10 cellular contexts compared by ENCODE assay signal in genomic region chr1:182629674-182630073, GRCh38. TPM values are rescaled to one million over a fixed set of nuclear protein-coding genes. Genes with fewer than 3 reads are reported as not detected.
DNase-seq lines count a peak whose midpoint lies in the region; ATAC-seq and TF ChIP-seq lines count a peak whose summit lies in the region.
"Had no signal": no experiment of that assay in that cellular context is flagged by ENCODE, and none has a peak within 500 bp of the region (broad histone marks: within the 10 kb centered on the region; RNA-seq: fewer than 3 reads in every experiment).

No MANE protein-coding gene starts in this region.

- no peak for TF ChIP-seq CTCF in lower lobe of right lung (IDR thresholded peaks at IDR 0.05)

- H3K27ac ChIP-seq in lower lobe of right lung: no peak overlapping the region
- H3K27ac ChIP-seq: 22Rv1 had no signal

- intact Hi-C loops in lower lobe of right lung (cut with DNase I): no loop called here

- H3K27ac Mint-ChIP-seq in T-helper 17 cell: peak overlapping the region; percentile 84
- H3K27ac Mint-ChIP-seq in activated naive CD8-positive, alpha-beta T cell treated with anti-CD3 and anti-CD28 coated beads, Interleukin-2, amount 10 ng/mL, durations not matched to agents 7 days and 5 days: no peak overlapping the region
- H3K27ac Mint-ChIP-seq in stimulated activated memory B cell treated with anti-CD40 and anti-IgM and Interleukin-4, amounts not matched to agents 10 μg/mL and 1 μg/mL and 100 μg/mL, for 72 hours: peak overlapping the region; percentile 52

- DNase-seq in NK-92 treated with Interleukin-12 subunit alpha and Interleukin-12 subunit beta, amount 100 ng/mL, for 24 hours (lab: John Stamatoyannopoulos, UW): peak; percentile 84
- DNase-seq in NK-92 (lab: John Stamatoyannopoulos, UW; ENCODE audit: unreplicated experiment): no peak
- peak in 2 of 3 donors; percentile 19 to 48 for DNase-seq in T-helper 17 cell
- DNase-seq in activated naive CD8-positive, alpha-beta T cell treated with anti-CD3 and anti-CD28 coated beads, Interleukin-2, amount 10 ng/mL, durations not matched to agents 7 days and 5 days: no peak
- DNase-seq in HT-29 (ENCODE audit: low spot score): no peak
- no peak for DNase-seq in cortex of kidney (lab: John Stamatoyannopoulos, UW)
- DNase-seq in lower lobe of right lung: no peak

- H3K27me3 ChIP-seq in lower lobe of right lung (ENCODE audit: low read depth): no peaks in the 10 kb centered on the region

- peaks cover 48% of the 10 kb centered on the region for H3K4me1 Mint-ChIP-seq in T-helper 17 cell
- H3K4me1 Mint-ChIP-seq in activated naive CD8-positive, alpha-beta T cell treated with anti-CD3 and anti-CD28 coated beads, Interleukin-2, amount 10 ng/mL, durations not matched to agents 7 days and 5 days: peaks cover 41% of the 10 kb centered on the region
- H3K4me1 Mint-ChIP-seq in stimulated activated memory B cell treated with anti-CD40 and anti-IgM and Interleukin-4, amounts not matched to agents 10 μg/mL and 1 μg/mL and 100 μg/mL, for 72 hours: peaks cover 48% of the 10 kb centered on the region

- POLR2A ChIA-PET in activated naive CD8-positive, alpha-beta T cell treated with anti-CD3 and anti-CD28 coated beads, Interleukin-2, amount 10 ng/mL, durations not matched to agents 7 days and 5 days (lab: Charles Lee): no interaction called here

- peak overlapping the region; percentile 28 for H3K4me3 Mint-ChIP-seq in T-helper 17 cell
- H3K4me3 Mint-ChIP-seq in activated naive CD8-positive, alpha-beta T cell treated with anti-CD3 and anti-CD28 coated beads, Interleukin-2, amount 10 ng/mL, durations not matched to agents 7 days and 5 days: no peak overlapping the region
- no peak overlapping the region for H3K4me3 Mint-ChIP-seq in stimulated activated memory B cell treated with anti-CD40 and anti-IgM and Interleukin-4, amounts not matched to agents 10 μg/mL and 1 μg/mL and 100 μg/mL, for 72 hours

- peaks cover 14% of the 10 kb centered on the region for H3K4me1 ChIP-seq in lower lobe of right lung

- H3K36me3 Mint-ChIP-seq in T-helper 17 cell (ENCODE audit: low read depth): no peaks in the 10 kb centered on the region
- no peaks in the 10 kb centered on the region for H3K36me3 Mint-ChIP-seq in activated naive CD8-positive, alpha-beta T cell treated with anti-CD3 and anti-CD28 coated beads, Interleukin-2, amount 10 ng/mL, durations not matched to agents 7 days and 5 days
- no peaks in the 10 kb centered on the region for H3K36me3 Mint-ChIP-seq in stimulated activated memory B cell treated with anti-CD40 and anti-IgM and Interleukin-4, amounts not matched to agents 10 μg/mL and 1 μg/mL and 100 μg/mL, for 72 hours

- peak; percentile 92 for ATAC-seq in T-helper 17 cell
- ATAC-seq in activated naive CD8-positive, alpha-beta T cell treated with anti-CD3 and anti-CD28 coated beads, Interleukin-2, amount 10 ng/mL, durations not matched to agents 7 days and 5 days (ENCODE audit: low read depth): peak; percentile 63
- ATAC-seq in stimulated activated memory B cell treated with anti-CD40 and anti-IgM and Interleukin-4, amounts not matched to agents 10 μg/mL and 1 μg/mL and 100 μg/mL, for 72 hours: peak; percentile 92
- ATAC-seq in lower lobe of right lung: no peak

- no peaks in the 10 kb centered on the region for H3K27me3 Mint-ChIP-seq in T-helper 17 cell
- H3K27me3 Mint-ChIP-seq in activated naive CD8-positive, alpha-beta T cell treated with anti-CD3 and anti-CD28 coated beads, Interleukin-2, amount 10 ng/mL, durations not matched to agents 7 days and 5 days: peaks cover 39% of the 10 kb centered on the region
- no peaks in the 10 kb centered on the region for H3K27me3 Mint-ChIP-seq in stimulated activated memory B cell treated with anti-CD40 and anti-IgM and Interleukin-4, amounts not matched to agents 10 μg/mL and 1 μg/mL and 100 μg/mL, for 72 hours

- H3K36me3 ChIP-seq in lower lobe of right lung: no peaks in the 10 kb centered on the region

- H3K4me3 ChIP-seq in lower lobe of right lung: no peak overlapping the region

- H3K9me3 ChIP-seq in T-helper 17 cell (ENCODE audit: control insufficient read depth, low read length, poor library complexity, severe bottlenecking): no peaks in the 10 kb centered on the region
- H3K9me3 ChIP-seq in lower lobe of right lung: no peaks in the 10 kb centered on the region

- H3K9me3 Mint-ChIP-seq in activated naive CD8-positive, alpha-beta T cell treated with anti-CD3 and anti-CD28 coated beads, Interleukin-2, amount 10 ng/mL, durations not matched to agents 7 days and 5 days: no peaks in the 10 kb centered on the region
- H3K9me3 Mint-ChIP-seq in stimulated activated memory B cell treated with anti-CD40 and anti-IgM and Interleukin-4, amounts not matched to agents 10 μg/mL and 1 μg/mL and 100 μg/mL, for 72 hours: no peaks in the 10 kb centered on the region

RNA-seq across cellular contexts. Expression of gene RGS16, which starts 25.5 kb away (rescaled TPM):
- 10 to 100 TPM; 23.4 to 23.5 TPM for total RNA-seq in T-helper 17 cell
- total RNA-seq in activated naive CD8-positive, alpha-beta T cell treated with anti-CD3 and anti-CD28 coated beads, Interleukin-2, amount 10 ng/mL, durations not matched to agents 7 days and 5 days: 1 to 10 TPM; 1.4 TPM
- total RNA-seq in HT-29 (2014; rRNA removed; shearing (Covaris generic)): 3.1 and 5.1 TPM in 2 replicates
- total RNA-seq in lower lobe of right lung: 14.6 TPM

RNA-seq across cellular contexts. Expression of gene RNASEL, which starts 40.6 kb away (rescaled TPM):
- total RNA-seq in T-helper 17 cell: 1 to 10 TPM; 4.3 to 7.4 TPM
- total RNA-seq in activated naive CD8-positive, alpha-beta T cell treated with anti-CD3 and anti-CD28 coated beads, Interleukin-2, amount 10 ng/mL, durations not matched to agents 7 days and 5 days: 10 to 100 TPM; 11.4 to 13.2 TPM
- 1.6 and 1.9 TPM in 2 replicates for total RNA-seq in HT-29 (2014; rRNA removed; shearing (Covaris generic))
- total RNA-seq in lower lobe of right lung: 16.5 TPM

RNA-seq across cellular contexts. Expression of gene RGS8, which starts 54.7 kb away (rescaled TPM):
- not detected for total RNA-seq in T-helper 17 cell
- total RNA-seq in activated naive CD8-positive, alpha-beta T cell treated with anti-CD3 and anti-CD28 coated beads, Interleukin-2, amount 10 ng/mL, durations not matched to agents 7 days and 5 days: not detected
- not detected in 2 replicates for total RNA-seq in HT-29 (2014; rRNA removed; shearing (Covaris generic))
- total RNA-seq in lower lobe of right lung: not detected
- total RNA-seq: pulmonary artery endothelial cell had no signal

Comparison
In these comparisons a context has a peak if more than half of its experiments do, and no peak if none do; other contexts are left out.
1. DNase-seq: peak in NK-92 treated with Interleukin-12 subunit alpha and Interleukin-12 subunit beta, amount 100 ng/mL, for 24 hours (single experiment) and T-helper 17 cell (2 of 3); none in NK-92 (single experiment), activated naive CD8-positive, alpha-beta T cell treated with anti-CD3 and anti-CD28 coated beads, Interleukin-2, amount 10 ng/mL, durations not matched to agents 7 days and 5 days (single experiment), HT-29 (single experiment), cortex of kidney (single experiment) and lower lobe of right lung (single experiment).
2. ATAC-seq: peak in T-helper 17 cell (single experiment), activated naive CD8-positive, alpha-beta T cell treated with anti-CD3 and anti-CD28 coated beads, Interleukin-2, amount 10 ng/mL, durations not matched to agents 7 days and 5 days (single experiment) and stimulated activated memory B cell treated with anti-CD40 and anti-IgM and Interleukin-4, amounts not matched to agents 10 μg/mL and 1 μg/mL and 100 μg/mL, for 72 hours (single experiment); none in lower lobe of right lung (0 of 2).